In the genomic region with DNA sequence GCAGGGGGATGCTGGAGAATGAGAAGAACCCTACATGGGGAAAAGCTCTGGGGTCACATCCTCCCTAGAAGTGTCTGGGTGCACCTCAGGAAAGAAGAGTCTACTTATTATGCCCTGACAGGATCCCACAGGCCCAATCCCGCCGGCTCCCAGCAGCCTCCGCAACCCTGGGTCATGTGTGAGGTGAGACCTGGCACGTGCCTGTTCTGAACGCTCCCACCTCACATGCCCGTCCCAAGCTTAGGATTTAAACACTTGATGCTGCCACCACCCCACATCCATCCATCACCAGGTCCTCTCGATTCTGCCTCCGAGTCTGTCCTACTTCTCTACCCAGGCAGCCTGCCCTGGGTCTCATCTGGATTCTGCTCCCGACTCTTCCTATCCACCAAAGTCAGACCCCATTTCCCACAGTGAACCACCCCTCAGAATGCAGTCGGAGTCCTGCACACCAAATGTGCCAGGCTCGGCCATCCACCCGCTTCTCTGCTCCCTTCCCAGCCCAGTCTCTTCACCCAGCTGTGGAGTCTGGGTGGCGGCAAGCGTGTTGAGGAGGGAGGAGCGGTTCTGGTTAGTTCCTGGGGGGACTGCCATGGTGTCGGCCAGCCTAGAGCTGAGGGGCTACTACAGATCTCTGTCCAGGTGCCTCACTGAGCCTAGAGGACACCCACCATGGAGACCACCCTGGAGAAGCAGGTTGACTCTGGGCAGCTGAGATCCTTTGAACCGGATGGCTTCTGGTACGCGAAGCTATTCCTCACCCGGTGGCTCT, we compare ENCODE assay signal across 1 cellular context.
TF ChIP-seq lines count a peak whose summit lies in the region.

No MANE protein-coding gene starts in this region.

TF ChIP-seq in A549, 52 proteins besides CTCF, POLR2A, EP300 and RAD21 (continued from another document):
- no peak for TF ChIP-seq FOSB (CRISPR knock-in tag; IDR thresholded peaks at IDR 0.05)
- TF ChIP-seq JUN (IDR thresholded peaks at IDR 0.05) = no peak
- no peak for TF ChIP-seq NR3C1 (IDR thresholded peaks at IDR 0.05)
TF ChIP-seq in A549: peak in this region for 0.
